Comparison of ENCODE assay signal across 8 cellular contexts in genomic region chr21:25708467-25709065, GRCh38.
DNase-seq lines count a peak whose midpoint lies in the region; ATAC-seq, FAIRE-seq and TF ChIP-seq lines count a peak whose summit lies in the region.

No MANE protein-coding gene starts in this region.

- FAIRE-seq in D721Med (lab: Jason Lieb, UNC): no peak

- ATAC-seq in GM18867 (IDR thresholded peaks at IDR 0.05; ENCODE audit: unreplicated experiment): no peak
- no peak for ATAC-seq in HG02678 (IDR thresholded peaks at IDR 0.05; ENCODE audit: unreplicated experiment)

- H3K4me3 ChIP-seq in HFF-Myc (replicated peaks; ENCODE audit: low read depth, low read length): no peak overlapping the region

- peak; percentile 72 for TF ChIP-seq CTCF in D721Med (IDR thresholded peaks at IDR 0.05; ENCODE audit: insufficient read depth, missing control alignments)
- peak; percentile 72 for TF ChIP-seq CTCF in HFF-Myc (IDR thresholded peaks at IDR 0.05; ENCODE audit: low read depth, low read length, missing control alignments)

- DNase-seq in D721Med (ENCODE audit: insufficient read length, low spot score) (no peak), HFF-Myc (ENCODE audit: extremely low read depth, low read depth) (peak; percentile 14), OCI-M1 (lab: John Stamatoyannopoulos, UW) (peak; percentile 56), activated T-helper 1 cell treated with Interleukin-2 at 50 U/mL for 16 hours (ENCODE audit: low read depth) (peak; percentile 13), foreskin melanocyte (peak; percentile 31), retina (peak; percentile 42)
